21 cellular contexts compared by ENCODE assay signal in the genomic region with DNA sequence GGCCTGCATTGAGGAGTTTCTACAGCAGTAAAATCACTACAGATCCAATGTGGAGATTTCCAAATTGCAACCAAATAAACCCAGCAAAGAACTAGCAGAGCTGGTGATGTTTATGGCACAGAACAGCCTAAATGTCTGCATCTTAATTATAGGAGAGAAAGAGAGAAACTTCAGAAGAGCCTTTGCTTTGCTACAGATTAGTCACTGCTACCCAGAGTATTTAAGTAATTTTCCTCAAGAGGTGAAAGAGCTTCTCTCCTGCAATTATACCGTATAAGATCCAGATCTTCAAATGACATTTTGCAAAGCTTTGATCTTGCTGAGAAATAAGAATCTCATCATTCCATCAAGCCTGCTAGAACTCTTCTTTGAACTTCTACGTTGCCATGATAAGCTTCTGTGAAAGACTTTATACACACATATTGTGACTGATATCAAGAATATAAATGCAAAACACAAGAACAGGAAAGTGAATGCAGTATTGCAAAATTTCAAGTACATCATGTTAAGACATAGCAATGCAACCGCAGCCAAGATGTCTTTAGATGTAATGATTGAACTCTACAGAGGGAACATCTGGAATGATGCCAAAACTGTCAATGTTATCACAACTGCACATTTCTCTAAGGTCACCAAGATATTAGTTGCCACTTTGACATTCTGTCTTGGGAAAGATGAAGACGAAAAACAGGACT. TPM values are rescaled to one million over a fixed set of nuclear protein-coding genes. Genes with fewer than 3 reads are reported as not detected.
A peak's percentile ranks its signal among the peaks of the same experiment; 100 is the strongest.
DNase-seq lines count a peak whose midpoint lies in the region; ATAC-seq, FAIRE-seq and TF ChIP-seq lines count a peak whose summit lies in the region.
"Had no signal": no experiment of that assay in that cellular context is flagged by ENCODE, and none has a peak within 500 bp of the region (broad histone marks: within the 10 kb centered on the region; RNA-seq: fewer than 3 reads in every experiment).

No MANE protein-coding gene starts in this region.

- H3K4me1 Mint-ChIP-seq in GM23338 (no peaks in the 10 kb centered on the region), mesothelial cell of epicardium (peaks cover 38% of the 10 kb centered on the region)

- H3K27ac ChIP-seq in GM23338 (ENCODE audit: low read depth), result no peak overlapping the region
- H3K27ac ChIP-seq: PC-9 had no signal

- no peaks in the 10 kb centered on the region for H3K4me1 ChIP-seq in GM23338 (ENCODE audit: insufficient read depth)

- H3K4me3 Mint-ChIP-seq in GM23338, result no peak overlapping the region
- no peak overlapping the region for H3K4me3 Mint-ChIP-seq in mesothelial cell of epicardium
- H3K4me3 Mint-ChIP-seq: CD8-positive, alpha-beta T cell; HFFc6 had no signal

- H4K20me1 ChIP-seq in GM23338 (replicated peaks; ENCODE audit: insufficient read depth), result no peaks in the 10 kb centered on the region

- H3K27me3 ChIP-seq in GM23338 (ENCODE audit: insufficient read depth) (no peaks in the 10 kb centered on the region), bronchial epithelial cell (ENCODE audit: control insufficient read depth, insufficient read depth, low read length) (no peaks in the 10 kb centered on the region)

- H3K9me2 ChIP-seq in GM23338 (ENCODE audit: insufficient read depth), result peaks cover 4% of the 10 kb centered on the region; the same call in 1 of the 2 replicates

- peaks cover 5% of the 10 kb centered on the region for H3K27me3 Mint-ChIP-seq in GM23338 (ENCODE audit: insufficient read depth, low read depth, poor library complexity)
- no peaks in the 10 kb centered on the region for H3K27me3 Mint-ChIP-seq in mesothelial cell of epicardium (ENCODE audit: low read depth)

- H3K27ac Mint-ChIP-seq in GM23338 (no peak overlapping the region), mesothelial cell of epicardium (no peak overlapping the region)
- H3K27ac Mint-ChIP-seq: CD8-positive, alpha-beta T cell; HFFc6 had no signal

- 0 out of 2 replicates have a peak overlapping the region, but pooled peaks have one; percentile 60 for H2AFZ ChIP-seq in GM23338
- H2AFZ ChIP-seq: PC-9 had no signal

- peaks cover 10% of the 10 kb centered on the region; the same call in 2 of the 3 replicates for H3K36me3 Mint-ChIP-seq in GM23338 (ENCODE audit: low read depth)
- no peaks in the 10 kb centered on the region for H3K36me3 Mint-ChIP-seq in mesothelial cell of epicardium
- H3K36me3 Mint-ChIP-seq: CD8-positive, alpha-beta T cell had no signal

- H3K9me3 Mint-ChIP-seq in GM23338, result peaks cover 18% of the 10 kb centered on the region
- H3K9me3 Mint-ChIP-seq in mesothelial cell of epicardium, result peaks cover 16% of the 10 kb centered on the region
- H3K9me3 Mint-ChIP-seq: CD8-positive, alpha-beta T cell; HFFc6 had no signal

- no peak overlapping the region for H3K4me2 ChIP-seq in GM23338
- H3K4me2 ChIP-seq: PC-9 had no signal

- H3K36me3 ChIP-seq in GM23338 (ENCODE audit: insufficient read depth) (no peaks in the 10 kb centered on the region; the same call in 1 of the 2 replicates), bronchial epithelial cell (ENCODE audit: control insufficient read depth, insufficient read depth, low read length) (no peaks in the 10 kb centered on the region)

- no peaks in the 10 kb centered on the region for H3F3A ChIP-seq in GM23338 (replicated peaks; ENCODE audit: low read depth)

- no peak for DNase-seq in GM23338 (ENCODE audit: low spot score)
- peak; percentile 65 for DNase-seq in OCI-M1 (lab: John Stamatoyannopoulos, UW)
- DNase-seq in bronchial epithelial cell (ENCODE audit: low read depth), result peak; percentile 5
- peak; percentile 53 for DNase-seq in iris pigment epithelial cell (ENCODE audit: low read depth)
- no peak for DNase-seq in mesothelial cell of epicardium (ENCODE audit: low spot score in 2 of 2, unreplicated experiment in 2 of 2)
- DNase-seq: CD8-positive, alpha-beta T cell; DMS79 treated with DMSO at 0.1 percent for 48 hours; HFFc6; Kasumi-1; NCI-H1417 treated with DMSO at 0.1 percent for 48 hours; NCI-H2081; NCI-H345; NCI-H69; PC-9 had no signal

- no peak overlapping the region for H3K4me3 ChIP-seq in GM23338
- H3K4me3 ChIP-seq in bronchial epithelial cell (ENCODE audit: low read depth, low read length), result no peak overlapping the region
- H3K4me3 ChIP-seq: PC-9 had no signal

- no peak for FAIRE-seq in bronchial epithelial cell (lab: Jason Lieb, UNC)
- FAIRE-seq: D721Med, G401.6, GM12891, H1 had no signal

- ATAC-seq in GM23338 (no peak), GM18873 (IDR thresholded peaks at IDR 0.05; ENCODE audit: low FRiP score, unreplicated experiment) (no peak), HG02642 (IDR thresholded peaks at IDR 0.05; ENCODE audit: poor library complexity, unreplicated experiment) (no peak), GM18502 (IDR thresholded peaks at IDR 0.05; ENCODE audit: poor library complexity, unreplicated experiment) (no peak)
- ATAC-seq: CD8-positive, alpha-beta T cell had no signal

- H3K79me2 ChIP-seq in GM23338 (replicated peaks; ENCODE audit: insufficient read depth), result no peaks in the 10 kb centered on the region

- TF ChIP-seq CTCF in GM23338 (conservative IDR thresholded peaks at IDR 0.05; ENCODE audit: low read depth in 2 of 2) (no peak), bronchial epithelial cell (IDR thresholded peaks at IDR 0.05; ENCODE audit: insufficient read depth, low read length, severe bottlenecking) (no peak), mesothelial cell of epicardium (IDR thresholded peaks at IDR 0.05; ENCODE audit: unreplicated experiment) (no peak)

TF ChIP-seq in GM23338, 12 proteins besides CTCF, POLR2A, EP300 and RAD21:
- TF ChIP-seq, protein P1, sequence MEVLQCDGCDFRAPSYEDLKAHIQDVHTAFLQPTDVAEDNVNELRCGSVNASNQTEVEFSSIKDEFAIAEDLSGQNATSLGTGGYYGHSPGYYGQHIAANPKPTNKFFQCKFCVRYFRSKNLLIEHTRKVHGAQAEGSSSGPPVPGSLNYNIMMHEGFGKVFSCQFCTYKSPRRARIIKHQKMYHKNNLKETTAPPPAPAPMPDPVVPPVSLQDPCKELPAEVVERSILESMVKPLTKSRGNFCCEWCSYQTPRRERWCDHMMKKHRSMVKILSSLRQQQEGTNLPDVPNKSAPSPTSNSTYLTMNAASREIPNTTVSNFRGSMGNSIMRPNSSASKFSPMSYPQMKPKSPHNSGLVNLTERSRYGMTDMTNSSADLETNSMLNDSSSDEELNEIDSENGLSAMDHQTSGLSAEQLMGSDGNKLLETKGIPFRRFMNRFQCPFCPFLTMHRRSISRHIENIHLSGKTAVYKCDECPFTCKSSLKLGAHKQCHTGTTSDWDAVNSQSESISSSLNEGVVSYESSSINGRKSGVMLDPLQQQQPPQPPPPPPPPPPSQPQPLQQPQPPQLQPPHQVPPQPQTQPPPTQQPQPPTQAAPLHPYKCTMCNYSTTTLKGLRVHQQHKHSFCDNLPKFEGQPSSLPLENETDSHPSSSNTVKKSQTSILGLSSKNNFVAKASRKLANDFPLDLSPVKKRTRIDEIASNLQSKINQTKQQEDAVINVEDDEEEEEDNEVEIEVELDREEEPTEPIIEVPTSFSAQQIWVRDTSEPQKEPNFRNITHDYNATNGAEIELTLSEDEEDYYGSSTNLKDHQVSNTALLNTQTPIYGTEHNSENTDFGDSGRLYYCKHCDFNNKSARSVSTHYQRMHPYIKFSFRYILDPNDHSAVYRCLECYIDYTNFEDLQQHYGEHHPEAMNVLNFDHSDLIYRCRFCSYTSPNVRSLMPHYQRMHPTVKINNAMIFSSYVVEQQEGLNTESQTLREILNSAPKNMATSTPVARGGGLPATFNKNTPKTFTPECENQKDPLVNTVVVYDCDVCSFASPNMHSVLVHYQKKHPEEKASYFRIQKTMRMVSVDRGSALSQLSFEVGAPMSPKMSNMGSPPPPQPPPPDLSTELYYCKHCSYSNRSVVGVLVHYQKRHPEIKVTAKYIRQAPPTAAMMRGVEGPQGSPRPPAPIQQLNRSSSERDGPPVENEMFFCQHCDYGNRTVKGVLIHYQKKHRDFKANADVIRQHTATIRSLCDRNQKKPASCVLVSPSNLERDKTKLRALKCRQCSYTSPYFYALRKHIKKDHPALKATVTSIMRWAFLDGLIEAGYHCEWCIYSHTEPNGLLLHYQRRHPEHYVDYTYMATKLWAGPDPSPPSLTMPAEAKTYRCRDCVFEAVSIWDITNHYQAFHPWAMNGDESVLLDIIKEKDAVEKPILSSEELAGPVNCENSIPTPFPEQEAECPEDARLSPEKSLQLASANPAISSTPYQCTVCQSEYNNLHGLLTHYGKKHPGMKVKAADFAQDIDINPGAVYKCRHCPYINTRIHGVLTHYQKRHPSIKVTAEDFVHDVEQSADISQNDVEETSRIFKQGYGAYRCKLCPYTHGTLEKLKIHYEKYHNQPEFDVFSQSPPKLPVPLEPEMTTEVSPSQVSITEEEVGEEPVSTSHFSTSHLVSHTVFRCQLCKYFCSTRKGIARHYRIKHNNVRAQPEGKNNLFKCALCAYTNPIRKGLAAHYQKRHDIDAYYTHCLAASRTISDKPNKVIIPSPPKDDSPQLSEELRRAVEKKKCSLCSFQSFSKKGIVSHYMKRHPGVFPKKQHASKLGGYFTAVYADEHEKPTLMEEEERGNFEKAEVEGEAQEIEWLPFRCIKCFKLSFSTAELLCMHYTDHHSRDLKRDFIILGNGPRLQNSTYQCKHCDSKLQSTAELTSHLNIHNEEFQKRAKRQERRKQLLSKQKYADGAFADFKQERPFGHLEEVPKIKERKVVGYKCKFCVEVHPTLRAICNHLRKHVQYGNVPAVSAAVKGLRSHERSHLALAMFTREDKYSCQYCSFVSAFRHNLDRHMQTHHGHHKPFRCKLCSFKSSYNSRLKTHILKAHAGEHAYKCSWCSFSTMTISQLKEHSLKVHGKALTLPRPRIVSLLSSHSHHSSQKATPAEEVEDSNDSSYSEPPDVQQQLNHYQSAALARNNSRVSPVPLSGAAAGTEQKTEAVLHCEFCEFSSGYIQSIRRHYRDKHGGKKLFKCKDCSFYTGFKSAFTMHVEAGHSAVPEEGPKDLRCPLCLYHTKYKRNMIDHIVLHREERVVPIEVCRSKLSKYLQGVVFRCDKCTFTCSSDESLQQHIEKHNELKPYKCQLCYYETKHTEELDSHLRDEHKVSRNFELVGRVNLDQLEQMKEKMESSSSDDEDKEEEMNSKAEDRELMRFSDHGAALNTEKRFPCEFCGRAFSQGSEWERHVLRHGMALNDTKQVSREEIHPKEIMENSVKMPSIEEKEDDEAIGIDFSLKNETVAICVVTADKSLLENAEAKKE (CRISPR knock-in tag; IDR thresholded peaks at IDR 0.05), result no peak
- TF ChIP-seq EZH2phosphoT487 (IDR thresholded peaks at IDR 0.05; ENCODE audit: unreplicated experiment), result no peak

RNA-seq across cellular contexts. Expression of gene MKKS, which starts 48.0 kb away (rescaled TPM):
- total RNA-seq in GM23338 (2014; rRNA removed; shearing (Covaris generic)), result 16.7 and 21.4 TPM in 2 replicates
- 13.4 and 13.5 TPM in 2 replicates for polyA plus RNA-seq in GM23338 (2016; fragmentation: Nextera tagmentation; extraction: Ambion mirVana)
- total RNA-seq in bronchial epithelial cell (5.3 and 7.6 TPM in 2 replicates), mesothelial cell of epicardium (9.9 to 11.8 TPM (median 10.7 TPM) in 3 replicates)

RNA-seq across cellular contexts. Expression of gene SLX4IP, which starts 49.1 kb away (rescaled TPM):
- total RNA-seq in GM23338 (2014; rRNA removed; shearing (Covaris generic)), result 7.9 and 9.8 TPM in 2 replicates
- polyA plus RNA-seq in GM23338 (2016; fragmentation: Nextera tagmentation; extraction: Ambion mirVana), result 6.5 and 9.1 TPM in 2 replicates
- total RNA-seq in bronchial epithelial cell (3.9 and 4.9 TPM in 2 replicates), mesothelial cell of epicardium (10.3 to 11.2 TPM (median 10.4 TPM) in 3 replicates)

Comparison
In these comparisons a context has a peak if more than half of its experiments do, and no peak if none do; other contexts are left out.
1. DNase-seq: peak in OCI-M1 (single experiment), bronchial epithelial cell (single experiment) and iris pigment epithelial cell (single experiment); none in GM23338 (single experiment) and mesothelial cell of epicardium (0 of 2).